Comparison of ENCODE assay signal across 24 cellular contexts in the genomic region with DNA sequence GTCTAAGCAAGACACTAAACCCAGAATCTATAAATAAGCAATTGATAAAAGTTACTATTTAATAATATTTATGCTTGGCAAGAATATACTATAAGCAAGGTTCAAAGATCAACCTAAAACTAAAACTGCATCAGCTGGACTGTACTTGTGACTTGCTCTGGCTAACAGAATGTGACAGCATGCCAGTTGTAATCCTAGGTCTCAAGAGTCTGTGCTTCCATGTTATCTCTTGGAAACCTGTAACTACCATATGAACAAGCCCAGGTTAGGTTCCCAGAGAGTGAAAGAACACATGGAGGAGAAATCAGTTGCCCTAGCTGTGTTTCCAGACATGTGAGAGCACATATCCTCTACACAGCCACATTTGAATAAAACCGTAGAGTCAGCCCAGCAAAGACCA.
DNase-seq lines count a peak whose midpoint lies in the region; ATAC-seq and TF ChIP-seq lines count a peak whose summit lies in the region.
"Had no signal": no experiment of that assay in that cellular context is flagged by ENCODE, and none has a peak within 500 bp of the region (broad histone marks: within the 10 kb centered on the region; RNA-seq: fewer than 3 reads in every experiment).

No MANE protein-coding gene starts in this region.

- TF ChIP-seq CTCF in heart right ventricle (IDR thresholded peaks at IDR 0.05), result no peak

- H3K4me3 ChIP-seq in heart right ventricle, result no peak overlapping the region
- H3K4me3 ChIP-seq: A549; BLaER1 treated with 17β-estradiol and CSF1 and Interleukin-3, amounts not matched to agents 10 nM and 100 nM; GM12878 had no signal

- no peaks in the 10 kb centered on the region for H3K36me3 ChIP-seq in heart right ventricle
- H3K36me3 ChIP-seq: BLaER1 treated with 17β-estradiol and CSF1 and Interleukin-3, amounts not matched to agents 10 nM and 100 nM had no signal

- no peak overlapping the region for H3K27ac ChIP-seq in heart right ventricle
- H3K27ac ChIP-seq: 22Rv1; A549; BLaER1 treated with 17β-estradiol and CSF1 and Interleukin-3, amounts not matched to agents 10 nM and 100 nM; C4-2B had no signal

- intact Hi-C loops in Right ventricle myocardium superior (cut with DNase I) (no loop called here), cardiac septum (cut with DNase I) (no loop called here), left ventricle myocardium superior (cut with micrococcal nuclease) (no loop called here), heart right ventricle (cut with DNase I) (no loop called here)

- H3K27me3 ChIP-seq in heart right ventricle, result no peaks in the 10 kb centered on the region
- H3K27me3 ChIP-seq: BLaER1 treated with 17β-estradiol and CSF1 and Interleukin-3, amounts not matched to agents 10 nM and 100 nM had no signal

- no peaks in the 10 kb centered on the region for H3K9me3 ChIP-seq in heart right ventricle
- H3K9me3 ChIP-seq: A549; BLaER1 treated with 17β-estradiol and CSF1 and Interleukin-3, amounts not matched to agents 10 nM and 100 nM; Caco-2 had no signal

- ATAC-seq in Right ventricle myocardium superior (ENCODE audit: poor library complexity) (peak; percentile 56), left ventricle myocardium superior (peak; percentile 69), heart right ventricle (no peak)
- ATAC-seq: A549; CD8-positive, alpha-beta T cell; GM12878 had no signal

- 82 to 100% methylated on average over 1 of the region's 1 CpG for WGBS in heart right ventricle, 2 donors

- no peaks in the 10 kb centered on the region for H3K4me1 ChIP-seq in heart right ventricle
- H3K4me1 ChIP-seq: A549; BLaER1 treated with 17β-estradiol and CSF1 and Interleukin-3, amounts not matched to agents 10 nM and 100 nM; Caco-2 had no signal

- DNase-seq in NCI-H2171 treated with DMSO at 0.1 percent for 48 hours (lab: John Stamatoyannopoulos, UW) (peak; percentile 13), NCI-H2171 (lab: John Stamatoyannopoulos, UW) (no peak), Right ventricle myocardium superior (no peak), cardiac septum (ENCODE audit: low spot score) (no peak), left ventricle myocardium superior (no peak), heart right ventricle (no peak), nucleus accumbens (lab: John Stamatoyannopoulos, UW) (no peak)
- DNase-seq: AML-193; Caco-2; Calu3; CD4-positive, alpha-beta T cell; CD8-positive, alpha-beta T cell; DMS 273 treated with DMSO at 0.1 percent for 48 hours; DMS153; DMS53; DMS79; DND-41; EL; GDM1 had no signal

Comparison
In these comparisons a context has a peak if more than half of its experiments do, and no peak if none do; other contexts are left out.
1. ATAC-seq: peak in Right ventricle myocardium superior (single experiment) and left ventricle myocardium superior (single experiment); none in heart right ventricle (0 of 8).